8 cellular contexts compared by ENCODE assay signal in the genomic region with DNA sequence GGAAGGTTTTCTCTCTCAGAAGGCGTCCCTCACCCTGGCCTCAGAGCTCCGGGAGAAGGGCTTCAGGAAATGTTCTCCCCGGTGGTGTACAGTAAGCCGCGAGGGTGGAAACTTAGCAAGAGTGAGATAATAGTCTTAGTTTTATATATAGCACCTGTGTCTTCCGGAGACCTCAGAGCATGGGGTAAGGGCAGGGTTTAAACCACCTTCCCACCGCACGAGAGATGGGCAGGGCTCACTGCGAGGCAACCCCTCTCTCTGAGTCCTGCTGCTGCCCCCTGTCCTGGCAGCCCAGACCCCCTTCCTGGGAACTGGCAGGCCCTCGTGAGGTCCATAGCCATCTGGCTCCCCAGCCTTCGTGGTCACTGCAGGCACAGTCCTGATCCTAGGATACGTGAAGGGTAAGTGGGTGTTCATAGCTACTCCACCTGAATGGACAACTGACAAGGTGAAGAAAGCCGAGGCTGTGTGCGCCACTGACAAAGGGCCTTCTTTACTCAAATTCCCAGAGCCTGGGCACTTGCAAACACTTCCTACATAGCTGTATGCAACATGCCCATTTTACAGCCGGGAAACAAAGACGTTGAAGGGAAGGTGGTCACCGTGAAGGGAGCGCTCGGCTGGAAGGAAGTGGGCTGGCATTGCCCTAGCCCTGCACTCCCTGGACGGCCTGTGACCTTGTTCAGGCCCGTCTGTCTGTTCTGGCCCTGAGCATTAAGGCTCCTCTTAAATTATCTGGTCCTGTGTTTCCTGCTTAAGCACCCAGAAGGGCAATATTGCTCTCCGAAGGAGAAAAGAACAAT. TPM values are rescaled to one million over a fixed set of nuclear protein-coding genes. Genes with fewer than 3 reads are reported as not detected.
DNase-seq lines count a peak whose midpoint lies in the region; ATAC-seq and TF ChIP-seq lines count a peak whose summit lies in the region.

No MANE protein-coding gene starts in this region.

- H3K27ac Mint-ChIP-seq in activated naive CD4-positive, alpha-beta T cell treated with anti-CD3 and anti-CD28 coated beads, Interleukin-2, amount 50 U/mL, for 24 hours = peak overlapping the region; percentile 99
- no peak overlapping the region for H3K27ac Mint-ChIP-seq in glutamatergic neuron (ENCODE audit: unreplicated experiment)

- no peak for TF ChIP-seq CTCF in glutamatergic neuron (IDR thresholded peaks at IDR 0.05; ENCODE audit: partially characterized antibody, unreplicated experiment)

- H3K27ac ChIP-seq in substantia nigra (ENCODE audit: low read depth, low read length, poor library complexity, severe bottlenecking) = peak overlapping the region; percentile 91

- H3K27me3 Mint-ChIP-seq in activated naive CD4-positive, alpha-beta T cell treated with anti-CD3 and anti-CD28 coated beads, Interleukin-2, amount 50 U/mL, for 24 hours = no peaks in the 10 kb centered on the region
- H3K27me3 Mint-ChIP-seq in glutamatergic neuron (ENCODE audit: unreplicated experiment) = peaks cover 14% of the 10 kb centered on the region

- peaks cover 98% of the 10 kb centered on the region for H3K4me1 Mint-ChIP-seq in activated naive CD4-positive, alpha-beta T cell treated with anti-CD3 and anti-CD28 coated beads, Interleukin-2, amount 50 U/mL, for 24 hours
- peaks cover 44% of the 10 kb centered on the region for H3K4me1 Mint-ChIP-seq in glutamatergic neuron (ENCODE audit: low read depth, unreplicated experiment)

- no peaks in the 10 kb centered on the region for H3K9me3 Mint-ChIP-seq in activated naive CD4-positive, alpha-beta T cell treated with anti-CD3 and anti-CD28 coated beads, Interleukin-2, amount 50 U/mL, for 24 hours
- H3K9me3 Mint-ChIP-seq in glutamatergic neuron (ENCODE audit: unreplicated experiment) = peaks cover 12% of the 10 kb centered on the region

- H3K4me3 Mint-ChIP-seq in activated naive CD4-positive, alpha-beta T cell treated with anti-CD3 and anti-CD28 coated beads, Interleukin-2, amount 50 U/mL, for 24 hours = peak overlapping the region; percentile 69
- H3K4me3 Mint-ChIP-seq in glutamatergic neuron (ENCODE audit: unreplicated experiment) = no peak overlapping the region

- H3K27me3 ChIP-seq in MG63 = no peaks in the 10 kb centered on the region

- peak; percentile 68 for DNase-seq in stimulated activated CD4-positive, alpha-beta T cell treated with anti-CD3 and anti-CD28 coated beads, Interleukin-15, amount 100 ng/mL, for 24 hours
- no peak for DNase-seq in stimulated activated CD4-positive, alpha-beta T cell treated with anti-CD3 and anti-CD28 coated beads, Interleukin-12 subunit alpha, Interleukin-12 subunit beta, amount 100 ng/mL, for 4 hours
- no peak for DNase-seq in substantia nigra (lab: John Stamatoyannopoulos, UW)
- DNase-seq in glutamatergic neuron = no peak
- no peak for DNase-seq in MG63
- no peak for DNase-seq in NCI-H82 (lab: John Stamatoyannopoulos, UW)

- H3K9me3 ChIP-seq in MG63 = no peaks in the 10 kb centered on the region; the same call in 1 of the 2 replicates

- peaks cover 3% of the 10 kb centered on the region; the same call in 1 of the 2 replicates for H3K36me3 ChIP-seq in MG63

- ATAC-seq in HG03354 (IDR thresholded peaks at IDR 0.05; ENCODE audit: poor library complexity, severe bottlenecking, unreplicated experiment) = peak; percentile 86

- H3K4me3 ChIP-seq in MG63 = no peak overlapping the region

- H3K36me3 Mint-ChIP-seq in activated naive CD4-positive, alpha-beta T cell treated with anti-CD3 and anti-CD28 coated beads, Interleukin-2, amount 50 U/mL, for 24 hours = peaks cover 14% of the 10 kb centered on the region
- H3K36me3 Mint-ChIP-seq in glutamatergic neuron (ENCODE audit: unreplicated experiment) = peaks cover 8% of the 10 kb centered on the region

RNA-seq across cellular contexts. Expression of gene ITPKB, which starts 26.9 kb away (rescaled TPM):
- 0.34 TPM for total RNA-seq in glutamatergic neuron (ENCODE audit: unreplicated experiment)
- total RNA-seq in MG63 (2014; rRNA removed; shearing (Covaris generic); ENCODE audit: low replicate concordance) = 14.7 and 19.0 TPM in 2 replicates

Comparison
In these comparisons a context has a peak if more than half of its experiments do, and no peak if none do; other contexts are left out.
1. RNA of gene ITPKB, which starts 26.9 kb away (total RNA-seq): 14.7 to 19.0 TPM in MG63; 0.34 TPM in glutamatergic neuron (single experiment); every median in the first group is over 10 times any median in the second.